Comparison of ENCODE assay signal across 9 cellular contexts in the genomic region with DNA sequence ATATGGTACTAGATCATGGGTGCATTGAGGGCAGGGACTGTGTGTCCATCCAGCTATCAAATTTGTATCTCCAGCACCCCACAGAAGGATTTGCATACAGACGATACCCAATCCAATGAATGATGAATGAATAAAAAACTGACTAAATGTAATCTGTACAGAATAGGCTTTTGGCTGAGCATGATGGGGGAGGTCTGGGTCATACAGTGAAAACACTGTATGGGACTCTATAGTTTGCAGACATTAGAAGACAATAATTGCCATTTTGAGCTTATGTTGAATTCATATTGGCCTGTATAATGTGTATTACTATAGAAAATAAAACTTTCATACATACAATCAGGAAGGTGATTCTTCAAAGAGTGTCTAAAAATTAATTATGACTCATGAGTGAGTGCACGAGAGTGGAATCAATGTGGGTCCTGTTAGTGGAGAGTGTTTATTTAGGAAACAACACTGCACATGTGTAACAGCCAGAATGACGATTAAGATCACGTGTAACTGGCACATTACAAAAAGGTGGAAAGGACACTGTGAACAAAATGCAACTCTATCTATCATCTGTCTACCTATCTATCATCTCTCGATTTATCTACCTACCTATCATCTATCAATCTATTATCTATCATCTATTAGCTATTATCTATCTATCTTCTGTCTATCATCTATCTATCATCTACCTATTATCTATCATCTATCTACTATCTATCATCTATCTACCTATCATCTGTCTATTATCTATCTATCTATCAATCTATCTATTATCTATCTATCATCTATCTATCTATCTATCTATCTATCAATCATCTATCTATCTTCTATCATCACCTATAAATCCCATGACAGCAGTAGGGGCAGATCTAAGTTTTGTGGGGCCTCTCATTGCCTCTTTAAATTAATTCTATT.
DNase-seq lines count a peak whose midpoint lies in the region; ATAC-seq and TF ChIP-seq lines count a peak whose summit lies in the region.
"Had no signal": no experiment of that assay in that cellular context is flagged by ENCODE, and none has a peak within 500 bp of the region (broad histone marks: within the 10 kb centered on the region; RNA-seq: fewer than 3 reads in every experiment).

No MANE protein-coding gene starts in this region.

- no peak overlapping the region for H2BK5ac ChIP-seq in mesendoderm (ENCODE audit: low read length)

- BruUV-seq in PC-3 (replicated peaks; lab: Mats Ljungman, UMichigan) = no TSS peak

- H3K9me3 Mint-ChIP-seq in T-helper 2 cell treated with Interferon-gamma antibody and Interleukin-4, amounts not matched to agents 5 μg/mL and 100 μg/mL, for 36 hours = peaks cover 6% of the 10 kb centered on the region
- no peaks in the 10 kb centered on the region for H3K9me3 Mint-ChIP-seq in endothelial cell (ENCODE audit: unreplicated experiment)

- ATAC-seq in PC-3 = no peak

- no peak for TF ChIP-seq CTCF in PC-3 (conservative IDR thresholded peaks at IDR 0.05; ENCODE audit: low read depth, low read length)
- TF ChIP-seq CTCF in endothelial cell (IDR thresholded peaks at IDR 0.05; ENCODE audit: unreplicated experiment) = no peak

- H3K9me2 ChIP-seq in PC-3 (replicated peaks; ENCODE audit: low read length) = no peaks in the 10 kb centered on the region

- H3K27me3 Mint-ChIP-seq in T-helper 2 cell treated with Interferon-gamma antibody and Interleukin-4, amounts not matched to agents 5 μg/mL and 100 μg/mL, for 36 hours (ENCODE audit: low read depth) = peaks cover 2% of the 10 kb centered on the region
- H3K27me3 Mint-ChIP-seq in endothelial cell (ENCODE audit: unreplicated experiment) = peaks cover 3% of the 10 kb centered on the region

- H3K27me3 ChIP-seq in PC-3 (ENCODE audit: low read length) (no peaks in the 10 kb centered on the region), skeletal muscle tissue (ENCODE audit: control insufficient read depth in 3 of 3, insufficient read depth in 3 of 3, low read length in 3 of 3) (no peaks in the 10 kb centered on the region), mesendoderm (ENCODE audit: insufficient read depth, low read length, poor library complexity) (no peaks in the 10 kb centered on the region)

- CTCF ChIA-PET in PC-3 (lab: Charles Lee) = interaction anchor here (0.6 to 1.1 kb wide), 2 partner anchors 10 to 92 kb away, joined by 3 to 12 read pairs; no protein-coding TSS in a partner anchor

- H3K56ac ChIP-seq in mesendoderm (ENCODE audit: low read length) = no peak overlapping the region

- H3K4me2 ChIP-seq in PC-3 (ENCODE audit: low read length) (peak overlapping the region; percentile 55; the same call in 1 of the 2 replicates), mesendoderm (ENCODE audit: low read length) (no peak overlapping the region)

- H3K27ac ChIP-seq in PC-3 (ENCODE audit: low read length) (peak overlapping the region; percentile 96), skeletal muscle tissue (ENCODE audit: low read depth, low read length) (peak overlapping the region; percentile 48), mesendoderm (ENCODE audit: low read depth, low read length) (no peak overlapping the region)
- H3K27ac ChIP-seq: psoas muscle had no signal

- H3K79me1 ChIP-seq in mesendoderm (ENCODE audit: low read length) = no peaks in the 10 kb centered on the region

- no peak overlapping the region for H2BK15ac ChIP-seq in mesendoderm (replicated peaks; ENCODE audit: low read depth)

- H3K79me2 ChIP-seq in PC-3 (ENCODE audit: low read length) (no peaks in the 10 kb centered on the region), mesendoderm (ENCODE audit: control insufficient read depth, insufficient read depth, low read length) (no peaks in the 10 kb centered on the region)

- no peak overlapping the region for H4K8ac ChIP-seq in mesendoderm (ENCODE audit: low read depth, low read length)

- peaks cover 40% of the 10 kb centered on the region for H3K4me1 ChIP-seq in PC-3 (ENCODE audit: insufficient read depth, low read length)
- peaks cover 3 to 10% (median 4%) of the 10 kb centered on the region in 3 donors for H3K4me1 ChIP-seq in skeletal muscle tissue (ENCODE audit: control insufficient read depth in 3 of 3, insufficient read depth in 3 of 3, low read length in 3 of 3)
- no peaks in the 10 kb centered on the region for H3K4me1 ChIP-seq in mesendoderm (ENCODE audit: control insufficient read depth, low read depth, low read length)
- H3K4me1 ChIP-seq: psoas muscle had no signal

- no peak overlapping the region for H3K4me3 Mint-ChIP-seq in T-helper 2 cell treated with Interferon-gamma antibody and Interleukin-4, amounts not matched to agents 5 μg/mL and 100 μg/mL, for 36 hours
- H3K4me3 Mint-ChIP-seq in endothelial cell (ENCODE audit: unreplicated experiment) = no peak overlapping the region

- H3K36me3 Mint-ChIP-seq in T-helper 2 cell treated with Interferon-gamma antibody and Interleukin-4, amounts not matched to agents 5 μg/mL and 100 μg/mL, for 36 hours (ENCODE audit: low read depth) = no peaks in the 10 kb centered on the region
- H3K36me3 Mint-ChIP-seq in endothelial cell (ENCODE audit: low read depth, unreplicated experiment) = no peaks in the 10 kb centered on the region

- DNase-seq in T-helper 2 cell treated with Interferon-gamma antibody and Interleukin-4, amounts not matched to agents 5 μg/mL and 100 μg/mL, for 36 hours (ENCODE audit: low spot score) = no peak
- DNase-seq in T-helper 2 cell = no peak
- no peak for DNase-seq in PC-3
- no peak for DNase-seq in endothelial cell (ENCODE audit: low spot score)
- no peak for DNase-seq in midbrain (lab: John Stamatoyannopoulos, UW)
- DNase-seq in mesendoderm = no peak
- no peak for DNase-seq in amniotic stem cell (lab: John Stamatoyannopoulos, UW)
- DNase-seq: psoas muscle had no signal

- H3K9me3 ChIP-seq in PC-3 (ENCODE audit: low read length) (no peaks in the 10 kb centered on the region), skeletal muscle tissue (ENCODE audit: control insufficient read depth in 3 of 3, low read length in 3 of 3) (peaks cover 0 to 3% (median 0%) of the 10 kb centered on the region in 3 donors)
- H3K9me3 ChIP-seq: psoas muscle had no signal

- H3K4me3 ChIP-seq in PC-3 (ENCODE audit: low read length) (no peak overlapping the region), skeletal muscle tissue (ENCODE audit: low read length in 3 of 3) (no peak overlapping the region), mesendoderm (ENCODE audit: low read length) (no peak overlapping the region)
- H3K4me3 ChIP-seq: psoas muscle had no signal

- H3K23ac ChIP-seq in mesendoderm (ENCODE audit: low read length) = no peak overlapping the region

- no peak overlapping the region for H2AFZ ChIP-seq in PC-3 (ENCODE audit: low read length)

- POLR2A ChIA-PET in PC-3 (lab: Charles Lee; ENCODE audit: unreplicated experiment) = no interaction called here

- no peaks in the 10 kb centered on the region for H3F3A ChIP-seq in PC-3 (ENCODE audit: low read length, unreplicated experiment)

- peaks cover 16% of the 10 kb centered on the region for H3K4me1 Mint-ChIP-seq in T-helper 2 cell treated with Interferon-gamma antibody and Interleukin-4, amounts not matched to agents 5 μg/mL and 100 μg/mL, for 36 hours (ENCODE audit: low read depth)
- H3K4me1 Mint-ChIP-seq in endothelial cell (ENCODE audit: unreplicated experiment) = peaks cover 33% of the 10 kb centered on the region

- intact Hi-C loops in PC-3 (cut with micrococcal nuclease) = loop anchor here (5.0 kb wide), 1 partner anchor 84 kb away; no protein-coding TSS in a partner anchor

- no peak overlapping the region for H2BK120ac ChIP-seq in mesendoderm (ENCODE audit: low read depth, low read length)

- H3K4ac ChIP-seq in mesendoderm (ENCODE audit: low read depth, low read length) = no peak overlapping the region

- peak overlapping the region; percentile 64 for H3K27ac Mint-ChIP-seq in T-helper 2 cell treated with Interferon-gamma antibody and Interleukin-4, amounts not matched to agents 5 μg/mL and 100 μg/mL, for 36 hours
- peak overlapping the region; percentile 91 for H3K27ac Mint-ChIP-seq in endothelial cell (ENCODE audit: unreplicated experiment)

- no peaks in the 10 kb centered on the region for H4K20me1 ChIP-seq in PC-3 (ENCODE audit: low read length)

- H3K36me3 ChIP-seq in PC-3 (ENCODE audit: low read depth, low read length) = no peaks in the 10 kb centered on the region
- no peaks in the 10 kb centered on the region for H3K36me3 ChIP-seq in skeletal muscle tissue (ENCODE audit: control insufficient read depth in 3 of 3, insufficient read depth in 3 of 3, low read length in 3 of 3)
- H3K36me3 ChIP-seq in mesendoderm (ENCODE audit: control insufficient read depth, insufficient read depth, low read length) = no peaks in the 10 kb centered on the region

- WGBS in mesendoderm (ENCODE audit: extremely low coverage, insufficient coverage, low lambda C conversion rate) = 100% methylated on average over 1 of the region's 5 CpGs

- H2AK5ac ChIP-seq in mesendoderm (ENCODE audit: low read length) = no peak overlapping the region

- no peak overlapping the region for H4K5ac ChIP-seq in mesendoderm (ENCODE audit: low read length)

- H3K18ac ChIP-seq in mesendoderm (ENCODE audit: low read length) = no peak overlapping the region

- peak overlapping the region; percentile 40 for H3K9ac ChIP-seq in PC-3 (ENCODE audit: low read length)
- H3K9ac ChIP-seq in skeletal muscle tissue (ENCODE audit: low read depth in 1 of 3, low read length in 3 of 3) = no peak overlapping the region
- no peak overlapping the region for H3K9ac ChIP-seq in mesendoderm (ENCODE audit: low read length)
